In the genomic region with DNA sequence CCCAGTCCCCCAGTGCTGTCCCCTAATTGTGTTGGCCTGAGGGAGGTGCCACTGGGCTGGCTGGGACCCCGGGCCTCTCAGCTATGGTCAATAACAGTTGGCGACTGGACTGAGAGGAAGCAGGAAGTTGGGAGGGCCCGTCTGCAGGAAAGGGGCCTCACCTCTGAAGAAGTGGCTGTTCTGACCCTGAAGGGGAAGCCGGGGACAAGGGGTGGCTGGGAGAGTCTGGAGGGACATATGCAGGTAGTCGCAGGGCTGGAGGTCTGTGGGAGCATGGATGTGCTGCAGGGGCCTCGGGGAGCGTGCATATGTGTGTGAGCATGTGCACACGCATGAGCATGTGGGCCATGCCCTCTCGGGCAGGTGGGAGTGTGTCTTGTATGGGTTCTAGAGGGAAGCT, we compare ENCODE assay signal across 16 cellular contexts. TPM values are rescaled to one million over a fixed set of nuclear protein-coding genes. Genes with fewer than 3 reads are reported as not detected.
DNase-seq lines count a peak whose midpoint lies in the region; ATAC-seq lines count a peak whose summit lies in the region.
"Had no signal": no experiment of that assay in that cellular context is flagged by ENCODE, and none has a peak within 500 bp of the region (broad histone marks: within the 10 kb centered on the region; RNA-seq: fewer than 3 reads in every experiment).

No MANE protein-coding gene starts in this region.

- H3K27me3 Mint-ChIP-seq in activated CD4-positive, alpha-beta T cell treated with anti-CD3 and anti-CD28 coated beads, Interleukin-2, amount 10 ng/mL, durations not matched to agents 24 days and 14 days, result no peaks in the 10 kb centered on the region
- H3K27me3 Mint-ChIP-seq in activated CD8-positive, alpha-beta T cell treated with anti-CD3 and anti-CD28 coated beads, Interleukin-2, amount 10 ng/mL, durations not matched to agents 7 days and 5 days (ENCODE audit: low read depth), result no peaks in the 10 kb centered on the region
- H3K27me3 Mint-ChIP-seq in natural killer cell treated with Interleukin-12 subunit alpha and Interleukin-12 subunit beta and Interleukin-15 and Interleukin-18, amount 100 ng/mL, for 72 hours, result no peaks in the 10 kb centered on the region
- H3K27me3 Mint-ChIP-seq: progenitor cell of endocrine pancreas had no signal

- peak overlapping the region; percentile 76 for H3K27ac Mint-ChIP-seq in activated CD4-positive, alpha-beta T cell treated with anti-CD3 and anti-CD28 coated beads, Interleukin-2, amount 10 ng/mL, durations not matched to agents 24 days and 14 days
- peak overlapping the region; percentile 77 for H3K27ac Mint-ChIP-seq in activated CD8-positive, alpha-beta T cell treated with anti-CD3 and anti-CD28 coated beads, Interleukin-2, amount 10 ng/mL, durations not matched to agents 7 days and 5 days
- peak overlapping the region; percentile 97 to 100 for H3K27ac Mint-ChIP-seq in natural killer cell treated with Interleukin-12 subunit alpha and Interleukin-12 subunit beta and Interleukin-15 and Interleukin-18, amount 100 ng/mL, for 72 hours
- H3K27ac Mint-ChIP-seq: progenitor cell of endocrine pancreas had no signal

- POLR2A ChIA-PET in activated CD8-positive, alpha-beta T cell treated with anti-CD3 and anti-CD28 coated beads, Interleukin-2, amount 10 ng/mL, durations not matched to agents 7 days and 5 days (lab: Charles Lee), result interaction anchor here (1.0 to 3.1 kb wide), 5 partner anchors 9 to 31 kb away, joined by 3 to 9 read pairs (median 4); no protein-coding TSS in a partner anchor

- H3K4me3 Mint-ChIP-seq in activated CD4-positive, alpha-beta T cell treated with anti-CD3 and anti-CD28 coated beads, Interleukin-2, amount 10 ng/mL, durations not matched to agents 24 days and 14 days, result peak overlapping the region; percentile 94
- H3K4me3 Mint-ChIP-seq in activated CD8-positive, alpha-beta T cell treated with anti-CD3 and anti-CD28 coated beads, Interleukin-2, amount 10 ng/mL, durations not matched to agents 7 days and 5 days, result peak overlapping the region; percentile 93
- peak overlapping the region; percentile 98 for H3K4me3 Mint-ChIP-seq in natural killer cell treated with Interleukin-12 subunit alpha and Interleukin-12 subunit beta and Interleukin-15 and Interleukin-18, amount 100 ng/mL, for 72 hours

- CTCF ChIA-PET in activated CD8-positive, alpha-beta T cell treated with anti-CD3 and anti-CD28 coated beads, Interleukin-2, amount 10 ng/mL, durations not matched to agents 7 days and 5 days (lab: Charles Lee), result interaction anchor here (0.5 to 2.7 kb wide), 11 partner anchors 21 to 1556 kb away, joined by 3 to 11 read pairs (median 4); a partner anchor contains a TSS

- intact Hi-C loops in activated CD4-positive, alpha-beta T cell treated with anti-CD3 and anti-CD28 coated beads, Interleukin-2, amount 10 ng/mL, durations not matched to agents 24 days and 14 days (cut with micrococcal nuclease), result no loop called here

- ATAC-seq in activated CD8-positive, alpha-beta T cell treated with anti-CD3 and anti-CD28 coated beads, Interleukin-2, amount 10 ng/mL, durations not matched to agents 7 days and 5 days, result no peak
- ATAC-seq in natural killer cell treated with Interleukin-12 subunit alpha and Interleukin-12 subunit beta and Interleukin-15 and Interleukin-18, amount 100 ng/mL, for 72 hours, result no peak
- no peak for ATAC-seq in HG03520 (IDR thresholded peaks at IDR 0.05; ENCODE audit: unreplicated experiment)
- ATAC-seq: A549 had no signal

- H3K36me3 Mint-ChIP-seq in activated CD4-positive, alpha-beta T cell treated with anti-CD3 and anti-CD28 coated beads, Interleukin-2, amount 10 ng/mL, durations not matched to agents 24 days and 14 days (ENCODE audit: low read depth), result peaks cover 28% of the 10 kb centered on the region
- peaks cover 38% of the 10 kb centered on the region for H3K36me3 Mint-ChIP-seq in activated CD8-positive, alpha-beta T cell treated with anti-CD3 and anti-CD28 coated beads, Interleukin-2, amount 10 ng/mL, durations not matched to agents 7 days and 5 days (ENCODE audit: low read depth)
- no peaks in the 10 kb centered on the region for H3K36me3 Mint-ChIP-seq in natural killer cell treated with Interleukin-12 subunit alpha and Interleukin-12 subunit beta and Interleukin-15 and Interleukin-18, amount 100 ng/mL, for 72 hours

- no peaks in the 10 kb centered on the region for H3K9me3 Mint-ChIP-seq in activated CD4-positive, alpha-beta T cell treated with anti-CD3 and anti-CD28 coated beads, Interleukin-2, amount 10 ng/mL, durations not matched to agents 24 days and 14 days
- H3K9me3 Mint-ChIP-seq in activated CD8-positive, alpha-beta T cell treated with anti-CD3 and anti-CD28 coated beads, Interleukin-2, amount 10 ng/mL, durations not matched to agents 7 days and 5 days (ENCODE audit: insufficient read depth), result no peaks in the 10 kb centered on the region
- H3K9me3 Mint-ChIP-seq in natural killer cell treated with Interleukin-12 subunit alpha and Interleukin-12 subunit beta and Interleukin-15 and Interleukin-18, amount 100 ng/mL, for 72 hours, result no peaks in the 10 kb centered on the region

- peaks cover 44% of the 10 kb centered on the region for H3K4me1 Mint-ChIP-seq in activated CD4-positive, alpha-beta T cell treated with anti-CD3 and anti-CD28 coated beads, Interleukin-2, amount 10 ng/mL, durations not matched to agents 24 days and 14 days
- H3K4me1 Mint-ChIP-seq in activated CD8-positive, alpha-beta T cell treated with anti-CD3 and anti-CD28 coated beads, Interleukin-2, amount 10 ng/mL, durations not matched to agents 7 days and 5 days (ENCODE audit: low read depth), result peaks cover 57% of the 10 kb centered on the region
- H3K4me1 Mint-ChIP-seq in natural killer cell treated with Interleukin-12 subunit alpha and Interleukin-12 subunit beta and Interleukin-15 and Interleukin-18, amount 100 ng/mL, for 72 hours (ENCODE audit: low read depth in 2 of 2), result peaks cover 36 to 38% of the 10 kb centered on the region in 2 donors

- DNase-seq in activated CD4-positive, alpha-beta T cell treated with anti-CD3 and anti-CD28 coated beads, Interleukin-2, amount 10 ng/mL, durations not matched to agents 24 days and 14 days, result no peak
- no peak for DNase-seq in activated CD4-positive, alpha-beta T cell treated with anti-CD3 and anti-CD28 coated beads for 4 hours
- peak; percentile 53 for DNase-seq in KG1 (lab: John Stamatoyannopoulos, UW)
- DNase-seq in activated CD8-positive, alpha-beta T cell treated with anti-CD3 and anti-CD28 coated beads, Interleukin-2, amount 10 ng/mL, durations not matched to agents 7 days and 5 days, result no peak
- no peak for DNase-seq in natural killer cell treated with Interleukin-12 subunit alpha and Interleukin-12 subunit beta and Interleukin-15 and Interleukin-18, amount 100 ng/mL, for 72 hours (ENCODE audit: low spot score)
- DNase-seq in stimulated activated CD4-positive, alpha-beta T cell treated with anti-CD3 and anti-CD28 coated beads, Interleukin-4, amount 100 ng/mL, for 4 hours, result no peak
- no peak for DNase-seq in foreskin melanocyte
- DNase-seq: activated CD4-positive, CD25-positive, alpha-beta regulatory T cell treated with anti-CD3 and anti-CD28 coated beads, Interleukin-2, amount 50 U/mL, for 72 hours; NCI-H2029 treated with DMSO at 0.1 percent for 48 hours; stimulated activated CD4-positive, alpha-beta T cell treated with anti-CD3 and anti-CD28 coated beads, Interleukin-15, amount 100 ng/mL, for 24 hours; stimulated activated CD8-positive, alpha-beta memory T cell treated with anti-CD3 and anti-CD28 coated beads, Interleukin-4, amount 100 ng/mL, for 48 hours had no signal

RNA-seq across cellular contexts. Expression of a gene that starts 5.9 kb away (rescaled TPM):
- total RNA-seq in activated CD4-positive, alpha-beta T cell treated with anti-CD3 and anti-CD28 coated beads, Interleukin-2, amount 10 ng/mL, durations not matched to agents 24 days and 14 days, result 172 and 180 TPM in 2 replicates
- 100 to 1,000 TPM; 244 to 263 TPM for total RNA-seq in activated CD8-positive, alpha-beta T cell treated with anti-CD3 and anti-CD28 coated beads, Interleukin-2, amount 10 ng/mL, durations not matched to agents 7 days and 5 days
- 100 to 1,000 TPM; 140 to 160 TPM for total RNA-seq in natural killer cell treated with Interleukin-12 subunit alpha and Interleukin-12 subunit beta and Interleukin-15 and Interleukin-18, amount 100 ng/mL, for 72 hours

RNA-seq across cellular contexts. Expression of a gene that starts 19.9 kb away (rescaled TPM):
- 274 and 280 TPM in 2 replicates for total RNA-seq in activated CD4-positive, alpha-beta T cell treated with anti-CD3 and anti-CD28 coated beads, Interleukin-2, amount 10 ng/mL, durations not matched to agents 24 days and 14 days
- 100 to 1,000 TPM; 309 to 313 TPM for total RNA-seq in activated CD8-positive, alpha-beta T cell treated with anti-CD3 and anti-CD28 coated beads, Interleukin-2, amount 10 ng/mL, durations not matched to agents 7 days and 5 days
- total RNA-seq in natural killer cell treated with Interleukin-12 subunit alpha and Interleukin-12 subunit beta and Interleukin-15 and Interleukin-18, amount 100 ng/mL, for 72 hours, result 100 to 1,000 TPM; 225 to 449 TPM

RNA-seq across cellular contexts. Expression of a gene that starts 36.1 kb away (rescaled TPM):
- 0.78 and 1.1 TPM in 2 replicates for total RNA-seq in activated CD4-positive, alpha-beta T cell treated with anti-CD3 and anti-CD28 coated beads, Interleukin-2, amount 10 ng/mL, durations not matched to agents 24 days and 14 days
- under 1 TPM; 0.32 to 0.44 TPM for total RNA-seq in activated CD8-positive, alpha-beta T cell treated with anti-CD3 and anti-CD28 coated beads, Interleukin-2, amount 10 ng/mL, durations not matched to agents 7 days and 5 days
- total RNA-seq in natural killer cell treated with Interleukin-12 subunit alpha and Interleukin-12 subunit beta and Interleukin-15 and Interleukin-18, amount 100 ng/mL, for 72 hours, result under 1 TPM; 0.31 to 0.67 TPM
- total RNA-seq: LHCN-M2, SJSA1 had no signal

RNA-seq across cellular contexts. Expression of a gene that starts 56.9 kb away (rescaled TPM):
- total RNA-seq in activated CD4-positive, alpha-beta T cell treated with anti-CD3 and anti-CD28 coated beads, Interleukin-2, amount 10 ng/mL, durations not matched to agents 24 days and 14 days, result 39.9 and 40.1 TPM in 2 replicates
- 10 to 100 TPM; 37.9 to 39.3 TPM for total RNA-seq in activated CD8-positive, alpha-beta T cell treated with anti-CD3 and anti-CD28 coated beads, Interleukin-2, amount 10 ng/mL, durations not matched to agents 7 days and 5 days
- total RNA-seq in natural killer cell treated with Interleukin-12 subunit alpha and Interleukin-12 subunit beta and Interleukin-15 and Interleukin-18, amount 100 ng/mL, for 72 hours, result 10 to 100 TPM; 29.9 to 31.7 TPM

RNA-seq across cellular contexts. Expression of a gene that starts 57.8 kb away (rescaled TPM):
- 206 and 209 TPM in 2 replicates for total RNA-seq in activated CD4-positive, alpha-beta T cell treated with anti-CD3 and anti-CD28 coated beads, Interleukin-2, amount 10 ng/mL, durations not matched to agents 24 days and 14 days
- 100 to 1,000 TPM; 290 to 302 TPM for total RNA-seq in activated CD8-positive, alpha-beta T cell treated with anti-CD3 and anti-CD28 coated beads, Interleukin-2, amount 10 ng/mL, durations not matched to agents 7 days and 5 days
- 100 to 1,000 TPM; 348 to 798 TPM for total RNA-seq in natural killer cell treated with Interleukin-12 subunit alpha and Interleukin-12 subunit beta and Interleukin-15 and Interleukin-18, amount 100 ng/mL, for 72 hours
